Comparison of ENCODE assay signal across 1 cellular context in genomic region chr9:121294866-121295661, GRCh38.
TF ChIP-seq lines count a peak whose summit lies in the region.

No MANE protein-coding gene starts in this region.

TF ChIP-seq in HepG2, 621 proteins besides CTCF, POLR2A, EP300 and RAD21 (continued from another document and continues in another):
- TF ChIP-seq FOXP4 (CRISPR knock-in tag; IDR thresholded peaks at IDR 0.05) = peak; percentile 70; the same call in 1 of the 2 replicates
- no peak for TF ChIP-seq TCF7 (IDR thresholded peaks at IDR 0.05; ENCODE audit: low read depth)
- peak; percentile 40 for TF ChIP-seq ZNF407 (CRISPR knock-in tag; IDR thresholded peaks at IDR 0.05; ENCODE audit: not compliant biosample characterization)
- TF ChIP-seq ZNF558 (CRISPR knock-in tag; IDR thresholded peaks at IDR 0.05; ENCODE audit: borderline replicate concordance) = peak; percentile 20; the same call in 1 of the 2 replicates
- TF ChIP-seq ZNF280D (CRISPR knock-in tag; IDR thresholded peaks at IDR 0.05) = 0 out of 2 replicates have a peak, but pooled peaks have one; percentile 66
- peak; percentile 62; the same call in 1 of the 2 replicates for TF ChIP-seq HMGXB3 (CRISPR knock-in tag; IDR thresholded peaks at IDR 0.05; ENCODE audit: borderline replicate concordance)
- peak; percentile 41 for TF ChIP-seq SRSF1 (optimal IDR thresholded peaks at IDR 0.05; ENCODE audit: low read depth, low read length)
- TF ChIP-seq ZBTB20 (CRISPR knock-in tag; IDR thresholded peaks at IDR 0.05; ENCODE audit: borderline replicate concordance, low read depth) = 0 out of 2 replicates have a peak, but pooled peaks have one; percentile 77
- no peak for TF ChIP-seq ZNF124 (CRISPR knock-in tag; IDR thresholded peaks at IDR 0.05)
- TF ChIP-seq, protein P1, sequence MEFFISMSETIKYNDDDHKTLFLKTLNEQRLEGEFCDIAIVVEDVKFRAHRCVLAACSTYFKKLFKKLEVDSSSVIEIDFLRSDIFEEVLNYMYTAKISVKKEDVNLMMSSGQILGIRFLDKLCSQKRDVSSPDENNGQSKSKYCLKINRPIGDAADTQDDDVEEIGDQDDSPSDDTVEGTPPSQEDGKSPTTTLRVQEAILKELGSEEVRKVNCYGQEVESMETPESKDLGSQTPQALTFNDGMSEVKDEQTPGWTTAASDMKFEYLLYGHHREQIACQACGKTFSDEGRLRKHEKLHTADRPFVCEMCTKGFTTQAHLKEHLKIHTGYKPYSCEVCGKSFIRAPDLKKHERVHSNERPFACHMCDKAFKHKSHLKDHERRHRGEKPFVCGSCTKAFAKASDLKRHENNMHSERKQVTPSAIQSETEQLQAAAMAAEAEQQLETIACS (CRISPR knock-in tag; IDR thresholded peaks at IDR 0.05) = no peak
- 0 out of 2 replicates have a peak, but pooled peaks have one; percentile 38 for TF ChIP-seq FOXK1 (CRISPR knock-in tag; IDR thresholded peaks at IDR 0.05; ENCODE audit: borderline replicate concordance, low read depth)
- TF ChIP-seq, protein P2, sequence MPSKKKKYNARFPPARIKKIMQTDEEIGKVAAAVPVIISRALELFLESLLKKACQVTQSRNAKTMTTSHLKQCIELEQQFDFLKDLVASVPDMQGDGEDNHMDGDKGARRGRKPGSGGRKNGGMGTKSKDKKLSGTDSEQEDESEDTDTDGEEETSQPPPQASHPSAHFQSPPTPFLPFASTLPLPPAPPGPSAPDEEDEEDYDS (CRISPR knock-in tag; IDR thresholded peaks at IDR 0.05) = peak; percentile 56; the same call in 1 of the 2 replicates
- TF ChIP-seq ZNF776 (CRISPR knock-in tag; IDR thresholded peaks at IDR 0.05) = no peak
- peak; percentile 58; the same call in 1 of the 2 replicates for TF ChIP-seq SAP130 (CRISPR knock-in tag; IDR thresholded peaks at IDR 0.05; ENCODE audit: low read depth)
- peak; percentile 41 for TF ChIP-seq TEAD3 (CRISPR knock-in tag; optimal IDR thresholded peaks at IDR 0.05; ENCODE audit: borderline replicate concordance)
- TF ChIP-seq GATA4 (IDR thresholded peaks at IDR 0.05; ENCODE audit: borderline replicate concordance, low read depth) = no peak
- TF ChIP-seq FOXP1 (IDR thresholded peaks at IDR 0.05) = no peak
- TF ChIP-seq FOXP1 (CRISPR knock-in tag; IDR thresholded peaks at IDR 0.05) = peak; percentile 63
- peak; percentile 63; the same call in 1 of the 2 replicates for TF ChIP-seq SMAD3 (CRISPR knock-in tag; IDR thresholded peaks at IDR 0.05)
- no peak; the same call in 1 of the 2 replicates for TF ChIP-seq ESRRA (CRISPR knock-in tag; IDR thresholded peaks at IDR 0.05; ENCODE audit: low read depth)
- TF ChIP-seq PPARG (CRISPR knock-in tag; conservative IDR thresholded peaks at IDR 0.05) = peak; percentile 98
- TF ChIP-seq BCL6 (CRISPR knock-in tag; IDR thresholded peaks at IDR 0.05) = peak; percentile 78
- TF ChIP-seq CSRNP1 (CRISPR knock-in tag; IDR thresholded peaks at IDR 0.05) = peak; percentile 36; the same call in 1 of the 2 replicates
- no peak for TF ChIP-seq KLF13 (CRISPR knock-in tag; IDR thresholded peaks at IDR 0.05)
- TF ChIP-seq THAP9 (CRISPR knock-in tag; IDR thresholded peaks at IDR 0.05; ENCODE audit: borderline replicate concordance) = no peak
- peak; percentile 63; the same call in 1 of the 2 replicates for TF ChIP-seq HMG20B (CRISPR knock-in tag; conservative IDR thresholded peaks at IDR 0.05)
- TF ChIP-seq ZNF354B (CRISPR knock-in tag; IDR thresholded peaks at IDR 0.05) = no peak
- TF ChIP-seq PITX1 (CRISPR knock-in tag; IDR thresholded peaks at IDR 0.05) = peak; percentile 79; the same call in 1 of the 2 replicates
